Comparison of ENCODE assay signal across 8 cellular contexts in genomic region chr19:10118960-10119359, GRCh38. TPM values are rescaled to one million over a fixed set of nuclear protein-coding genes. Genes with fewer than 3 reads are reported as not detected.
A peak's percentile ranks its signal among the peaks of the same experiment; 100 is the strongest.
DNase-seq lines count a peak whose midpoint lies in the region; ATAC-seq and TF ChIP-seq lines count a peak whose summit lies in the region.

No MANE protein-coding gene starts in this region.

- H3K36me3 Mint-ChIP-seq in GM23338 (ENCODE audit: low read depth) = peaks cover 46% of the 10 kb centered on the region

- in situ Hi-C loops in G401 (cut with HindIII; ENCODE audit: low sequenced_read_pairs) = no loop called here

- no peaks in the 10 kb centered on the region for H3K27me3 ChIP-seq in GM23338 (ENCODE audit: insufficient read depth)
- H3K27me3 ChIP-seq in SU-DHL-6 (ENCODE audit: low read length) = no peaks in the 10 kb centered on the region

- H3K9me3 Mint-ChIP-seq in GM23338 = no peaks in the 10 kb centered on the region; the same call in 2 of the 3 replicates

- H4K20me1 ChIP-seq in GM23338 (replicated peaks; ENCODE audit: insufficient read depth) = peaks cover 11% of the 10 kb centered on the region; the same call in 1 of the 2 replicates
- no peaks in the 10 kb centered on the region for H4K20me1 ChIP-seq in SU-DHL-6 (ENCODE audit: low read depth, low read length)

- peaks cover 23% of the 10 kb centered on the region for H3K27me3 Mint-ChIP-seq in GM23338 (ENCODE audit: insufficient read depth, low read depth, poor library complexity)

- H2AFZ ChIP-seq in GM23338 (no peak overlapping the region), SU-DHL-6 (ENCODE audit: low read depth, low read length, severe bottlenecking) (no peak overlapping the region)

- H3K4me1 ChIP-seq in GM23338 (ENCODE audit: insufficient read depth) = no peaks in the 10 kb centered on the region

- no peaks in the 10 kb centered on the region for H3K9me2 ChIP-seq in GM23338 (ENCODE audit: insufficient read depth)
- H3K9me2 ChIP-seq in SU-DHL-6 (replicated peaks; ENCODE audit: insufficient read depth, low read length) = no peaks in the 10 kb centered on the region

- peak overlapping the region; percentile 93 for H3K4me2 ChIP-seq in GM23338
- peak overlapping the region; percentile 84 for H3K4me2 ChIP-seq in SU-DHL-6 (ENCODE audit: low read depth, low read length, poor library complexity, severe bottlenecking)

- peak overlapping the region; percentile 95 for H3K4me3 ChIP-seq in GM23338
- peak overlapping the region; percentile 92 for H3K4me3 ChIP-seq in SU-DHL-6 (ENCODE audit: insufficient read depth, low read length, poor library complexity, severe bottlenecking)
- H3K4me3 ChIP-seq in fibroblast of pulmonary artery (replicated peaks; ENCODE audit: low read depth, low read length) = peak overlapping the region; percentile 98
- peak overlapping the region; percentile 97 for H3K4me3 ChIP-seq in skeletal muscle cell (ENCODE audit: low read depth, low read length)

- peak overlapping the region; percentile 96 for H3K4me3 Mint-ChIP-seq in GM23338

- H3K79me2 ChIP-seq in GM23338 (replicated peaks; ENCODE audit: insufficient read depth) = peaks cover 21% of the 10 kb centered on the region
- H3K79me2 ChIP-seq in SU-DHL-6 (ENCODE audit: insufficient read depth, low read length) = peaks cover 13% of the 10 kb centered on the region

- peak overlapping the region; percentile 84 for H3K9ac ChIP-seq in SU-DHL-6 (ENCODE audit: low read length)

- no peak; the same call in 2 of the 3 replicates for ATAC-seq in GM23338

- H3K36me3 ChIP-seq in GM23338 (ENCODE audit: insufficient read depth) (peaks cover 13% of the 10 kb centered on the region; the same call in 1 of the 2 replicates), SU-DHL-6 (ENCODE audit: low read length) (no peaks in the 10 kb centered on the region)

- H3F3A ChIP-seq in GM23338 (replicated peaks; ENCODE audit: low read depth) = peaks cover 13% of the 10 kb centered on the region; the same call in 1 of the 2 replicates
- H3F3A ChIP-seq in SU-DHL-6 (ENCODE audit: insufficient read depth) = peaks cover 26% of the 10 kb centered on the region

- DNase-seq in GM23338 (ENCODE audit: low spot score) = peak; percentile 34
- no peak for DNase-seq in fibroblast of pulmonary artery (ENCODE audit: low read depth)
- DNase-seq in skeletal muscle cell (ENCODE audit: low read depth) = no peak
- no peak for DNase-seq in NAMALWA (ENCODE audit: low spot score)
- no peak for DNase-seq in SW 1271 (lab: John Stamatoyannopoulos, UW)
- no peak for DNase-seq in CD1c-positive myeloid dendritic cell (ENCODE audit: extremely low spot score)
- no peak for DNase-seq in G401 (ENCODE audit: low spot score)

- H3K27ac Mint-ChIP-seq in GM23338 = peak overlapping the region; percentile 84; the same call in 1 of the 2 replicates

- H3K4me1 Mint-ChIP-seq in GM23338 = no peaks in the 10 kb centered on the region; the same call in 2 of the 3 replicates

- H3K9me3 ChIP-seq in SU-DHL-6 (ENCODE audit: insufficient read depth, low read length) = no peaks in the 10 kb centered on the region

- no peak overlapping the region for H3K27ac ChIP-seq in GM23338 (ENCODE audit: low read depth)
- H3K27ac ChIP-seq in SU-DHL-6 (ENCODE audit: low read depth, low read length) = no peak overlapping the region

- no peak for TF ChIP-seq CTCF in GM23338 (conservative IDR thresholded peaks at IDR 0.05; ENCODE audit: low read depth in 2 of 2)
- TF ChIP-seq CTCF in SU-DHL-6 (IDR thresholded peaks at IDR 0.05; ENCODE audit: insufficient read depth, low read length, poor library complexity, severe bottlenecking) = no peak
- no peak for TF ChIP-seq CTCF in fibroblast of pulmonary artery (IDR thresholded peaks at IDR 0.05; ENCODE audit: low read length, missing control alignments)

TF ChIP-seq in GM23338, 12 proteins besides CTCF, POLR2A, EP300 and RAD21 (continues in another document):
- no peak for TF ChIP-seq ETS1 (IDR thresholded peaks at IDR 0.05)
- TF ChIP-seq ZNF114 (CRISPR knock-in tag; IDR thresholded peaks at IDR 0.05) = no peak
- no peak for TF ChIP-seq ZNF331 (CRISPR knock-in tag; IDR thresholded peaks at IDR 0.05; ENCODE audit: low read depth)
- TF ChIP-seq ZNF462 (CRISPR knock-in tag; IDR thresholded peaks at IDR 0.05) = no peak

RNA-seq across cellular contexts. Expression of gene EIF3G, which starts 0.7 kb away (rescaled TPM):
- 299 and 328 TPM in 2 replicates for total RNA-seq in GM23338 (2014; rRNA removed; shearing (Covaris generic))
- polyA plus RNA-seq in GM23338 (2016; fragmentation: Nextera tagmentation; extraction: Ambion mirVana) = 238 and 244 TPM in 2 replicates
- 356 and 383 TPM in 2 replicates for total RNA-seq in G401 (2014; rRNA removed; shearing (Covaris generic))

RNA-seq across cellular contexts. Expression of gene P2RY11, which starts 7.5 kb away (rescaled TPM):
- 1.2 and 4.0 TPM in 2 replicates for total RNA-seq in GM23338 (2014; rRNA removed; shearing (Covaris generic))
- 3.4 and 4.3 TPM in 2 replicates for polyA plus RNA-seq in GM23338 (2016; fragmentation: Nextera tagmentation; extraction: Ambion mirVana)
- total RNA-seq in G401 (2014; rRNA removed; shearing (Covaris generic)) = 6.6 and 8.0 TPM in 2 replicates

RNA-seq across cellular contexts. Expression of gene PPAN, which starts 12.8 kb away (rescaled TPM):
- 56.5 and 71.8 TPM in 2 replicates for total RNA-seq in GM23338 (2014; rRNA removed; shearing (Covaris generic))
- 76.9 and 81.9 TPM in 2 replicates for polyA plus RNA-seq in GM23338 (2016; fragmentation: Nextera tagmentation; extraction: Ambion mirVana)
- total RNA-seq in G401 (2014; rRNA removed; shearing (Covaris generic)) = 77.4 and 104 TPM in 2 replicates

RNA-seq across cellular contexts. Expression of gene ANGPTL6, which starts 16.5 kb away (rescaled TPM):
- not detected in 2 replicates for total RNA-seq in GM23338 (2014; rRNA removed; shearing (Covaris generic))
- 0.17 TPM in 1 of 2 replicates, not detected in the other for polyA plus RNA-seq in GM23338 (2016; fragmentation: Nextera tagmentation; extraction: Ambion mirVana)
- 0.18 and 0.64 TPM in 2 replicates for total RNA-seq in G401 (2014; rRNA removed; shearing (Covaris generic))

RNA-seq across cellular contexts. Expression of gene SHFL, which starts 32.8 kb away (rescaled TPM):
- total RNA-seq in GM23338 (2014; rRNA removed; shearing (Covaris generic)) = 21.9 and 31.7 TPM in 2 replicates
- polyA plus RNA-seq in GM23338 (2016; fragmentation: Nextera tagmentation; extraction: Ambion mirVana) = 32.1 and 33.6 TPM in 2 replicates
- 9.5 and 10.8 TPM in 2 replicates for total RNA-seq in G401 (2014; rRNA removed; shearing (Covaris generic))
